20 cellular contexts compared by ENCODE assay signal in the genomic region with DNA sequence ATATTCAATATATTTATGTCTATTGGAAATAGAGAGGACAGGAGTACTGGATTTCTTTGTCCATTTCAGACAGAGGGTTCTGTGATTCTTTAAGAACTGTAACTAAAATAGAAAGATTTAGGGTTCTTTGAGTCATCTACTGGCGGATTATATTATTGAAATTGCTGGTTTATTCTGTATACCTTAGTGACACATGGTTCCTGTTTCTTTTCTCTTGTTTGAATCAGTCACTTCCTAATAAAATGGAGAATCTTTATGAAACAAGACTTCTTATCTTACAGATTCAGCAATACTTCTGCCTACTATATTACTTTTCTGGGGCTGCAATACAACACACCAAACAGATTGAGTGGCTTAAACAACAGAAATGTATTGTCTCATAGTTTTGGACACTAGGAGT. TPM values are rescaled to one million over a fixed set of nuclear protein-coding genes. Genes with fewer than 3 reads are reported as not detected.
DNase-seq lines count a peak whose midpoint lies in the region; ATAC-seq and TF ChIP-seq lines count a peak whose summit lies in the region.
"Had no signal": no experiment of that assay in that cellular context is flagged by ENCODE, and none has a peak within 500 bp of the region (broad histone marks: within the 10 kb centered on the region; RNA-seq: fewer than 3 reads in every experiment).

No MANE protein-coding gene starts in this region.

- H3K36me3 Mint-ChIP-seq in activated CD4-positive, alpha-beta T cell treated with anti-CD3 and anti-CD28 coated beads, Interleukin-2, amount 10 ng/mL, durations not matched to agents 7 days and 5 days (ENCODE audit: low read depth): peaks cover 26% of the 10 kb centered on the region
- no peaks in the 10 kb centered on the region for H3K36me3 Mint-ChIP-seq in T-cell
- H3K36me3 Mint-ChIP-seq in naive thymus-derived CD8-positive, alpha-beta T cell: peaks cover 0 to under 1% (median 0%) of the 10 kb centered on the region in 3 donors
- peaks cover 2% of the 10 kb centered on the region for H3K36me3 Mint-ChIP-seq in activated T-helper 2 cell treated with anti-CD3 and anti-CD28 coated beads, Interferon-gamma antibody, Interleukin-2, Interleukin-4, amounts not matched to agents 10 μg/mL and 5 μg/mL and 100 μg/mL, durations not matched to agents 14 hours and 24 hours and 36 hours (ENCODE audit: low read depth)

- POLR2A ChIA-PET in activated CD4-positive, alpha-beta T cell treated with anti-CD3 and anti-CD28 coated beads, Interleukin-2, amount 10 ng/mL, durations not matched to agents 7 days and 5 days (lab: Charles Lee): no interaction called here
- POLR2A ChIA-PET in T-cell (lab: Charles Lee): no interaction called here
- POLR2A ChIA-PET in naive thymus-derived CD8-positive, alpha-beta T cell (lab: Charles Lee): interaction anchor here (4.3 kb wide), 1 partner anchor 21 kb away, joined by 115 read pairs; a partner anchor contains a TSS

- CTCF ChIA-PET in activated CD4-positive, alpha-beta T cell treated with anti-CD3 and anti-CD28 coated beads, Interleukin-2, amount 10 ng/mL, durations not matched to agents 7 days and 5 days (lab: Charles Lee): no interaction called here
- CTCF ChIA-PET in T-cell (lab: Charles Lee): interaction anchor here in 1 of 2 donors (3.6 kb wide), 1 partner anchor 21 kb away, joined by 8 read pairs; a partner anchor contains a TSS

- peak overlapping the region; percentile 47 for H3K4me2 ChIP-seq in KMS-11

- intact Hi-C loops in lower lobe of right lung (cut with DNase I): no loop called here
- intact Hi-C loops in activated T-helper 2 cell treated with anti-CD3 and anti-CD28 coated beads, Interferon-gamma antibody, Interleukin-2, Interleukin-4, amounts not matched to agents 10 μg/mL and 5 μg/mL and 100 μg/mL, durations not matched to agents 14 hours and 24 hours and 36 hours (cut with micrococcal nuclease): loop anchor here (5.0 kb wide), 1 partner anchor 66 kb away; no protein-coding TSS in a partner anchor

- ATAC-seq in T-cell (replicated peaks in 1 of 4): peak in 2 of 4 experiments; percentile 5 to 6
- ATAC-seq in naive thymus-derived CD8-positive, alpha-beta T cell: no peak
- no peak for ATAC-seq in lower lobe of right lung
- ATAC-seq: HepG2 had no signal

- H3K27me3 Mint-ChIP-seq in activated CD4-positive, alpha-beta T cell treated with anti-CD3 and anti-CD28 coated beads, Interleukin-2, amount 10 ng/mL, durations not matched to agents 7 days and 5 days: peaks cover 11% of the 10 kb centered on the region
- no peaks in the 10 kb centered on the region for H3K27me3 Mint-ChIP-seq in T-cell
- no peaks in the 10 kb centered on the region for H3K27me3 Mint-ChIP-seq in naive thymus-derived CD8-positive, alpha-beta T cell
- H3K27me3 Mint-ChIP-seq in activated T-helper 2 cell treated with anti-CD3 and anti-CD28 coated beads, Interferon-gamma antibody, Interleukin-2, Interleukin-4, amounts not matched to agents 10 μg/mL and 5 μg/mL and 100 μg/mL, durations not matched to agents 14 hours and 24 hours and 36 hours (ENCODE audit: low read depth): peaks cover 26% of the 10 kb centered on the region

- H3K27me3 ChIP-seq in KMS-11 (ENCODE audit: insufficient read depth, low read depth) (no peaks in the 10 kb centered on the region), lower lobe of right lung (ENCODE audit: low read depth) (no peaks in the 10 kb centered on the region)
- H3K27me3 ChIP-seq: esophagus squamous epithelium, ovary, right lobe of liver, vagina had no signal

- DNase-seq in activated CD4-positive, alpha-beta T cell treated with anti-CD3 and anti-CD28 coated beads, Interleukin-2, amount 10 ng/mL, durations not matched to agents 7 days and 5 days: no peak
- no peak for DNase-seq in activated CD4-positive, alpha-beta T cell treated with anti-CD3 and anti-CD28 coated beads for 1 hour
- DNase-seq in T-cell (no peak), lower lobe of right lung (no peak), kidney tubule cell (ENCODE audit: low spot score) (no peak)
- DNase-seq in naive thymus-derived CD8-positive, alpha-beta T cell: no peak
- DNase-seq in activated T-helper 2 cell treated with anti-CD3 and anti-CD28 coated beads, Interferon-gamma antibody, Interleukin-2, Interleukin-4, amounts not matched to agents 10 μg/mL and 5 μg/mL and 100 μg/mL, durations not matched to agents 14 hours and 24 hours and 36 hours (ENCODE audit: low spot score): no peak
- DNase-seq: adrenal gland; Calu3; esophagus squamous epithelium; glutamatergic neuron; NCI-H1092; NCI-H69; ovary; right lobe of liver; stimulated activated CD4-positive, alpha-beta T cell treated with anti-CD3 and anti-CD28 coated beads, Interleukin-2, amount 100 ng/mL, for 24 hours; WERI-Rb-1 had no signal

- H3K36me3 ChIP-seq in KMS-11 (ENCODE audit: insufficient read depth) (no peaks in the 10 kb centered on the region), lower lobe of right lung (no peaks in the 10 kb centered on the region)
- H3K36me3 ChIP-seq: adrenal gland, esophagus squamous epithelium, ovary, right lobe of liver, vagina, WERI-Rb-1 had no signal

- H3K9me3 ChIP-seq in lower lobe of right lung: no peaks in the 10 kb centered on the region
- H3K9me3 ChIP-seq: adrenal gland, esophagus squamous epithelium, ovary, right lobe of liver, vagina had no signal

- H3K4me3 ChIP-seq in KMS-11 (IDR thresholded peaks at IDR 0.05; ENCODE audit: insufficient read depth, low read depth, low read length) (no peak overlapping the region), lower lobe of right lung (no peak overlapping the region)
- H3K4me3 ChIP-seq: adrenal gland, esophagus squamous epithelium, ovary, right lobe of liver, vagina had no signal

- H4K20me1 ChIP-seq in KMS-11 (ENCODE audit: insufficient read depth): no peaks in the 10 kb centered on the region

- H3K4me1 ChIP-seq in KMS-11 (ENCODE audit: low read depth, poor library complexity, severe bottlenecking) (peaks cover 26% of the 10 kb centered on the region), lower lobe of right lung (no peaks in the 10 kb centered on the region)
- H3K4me1 ChIP-seq: adrenal gland, esophagus squamous epithelium, right lobe of liver, vagina had no signal

- peaks cover 12% of the 10 kb centered on the region for H3K9me3 Mint-ChIP-seq in activated CD4-positive, alpha-beta T cell treated with anti-CD3 and anti-CD28 coated beads, Interleukin-2, amount 10 ng/mL, durations not matched to agents 7 days and 5 days
- no peaks in the 10 kb centered on the region for H3K9me3 Mint-ChIP-seq in T-cell
- peaks cover 0 to 4% (median 0%) of the 10 kb centered on the region in 9 donors for H3K9me3 Mint-ChIP-seq in naive thymus-derived CD8-positive, alpha-beta T cell
- H3K9me3 Mint-ChIP-seq in activated T-helper 2 cell treated with anti-CD3 and anti-CD28 coated beads, Interferon-gamma antibody, Interleukin-2, Interleukin-4, amounts not matched to agents 10 μg/mL and 5 μg/mL and 100 μg/mL, durations not matched to agents 14 hours and 24 hours and 36 hours: peaks cover under 1% of the 10 kb centered on the region

- H2AFZ ChIP-seq in KMS-11 (ENCODE audit: low read depth): no peak overlapping the region

- H3K9ac ChIP-seq in KMS-11: no peak overlapping the region

- TF ChIP-seq CTCF in KMS-11 (conservative IDR thresholded peaks at IDR 0.05; ENCODE audit: low read depth, low read length): no peak
- TF ChIP-seq CTCF in lower lobe of right lung (IDR thresholded peaks at IDR 0.05): no peak

- H3K4me3 Mint-ChIP-seq in activated CD4-positive, alpha-beta T cell treated with anti-CD3 and anti-CD28 coated beads, Interleukin-2, amount 10 ng/mL, durations not matched to agents 7 days and 5 days: no peak overlapping the region
- H3K4me3 Mint-ChIP-seq in T-cell: peak overlapping the region in 2 of 3 donors; percentile 61 to 71
- peak overlapping the region in 7 of 10 donors; percentile 57 to 87 (median 74) for H3K4me3 Mint-ChIP-seq in naive thymus-derived CD8-positive, alpha-beta T cell
- H3K4me3 Mint-ChIP-seq in activated T-helper 2 cell treated with anti-CD3 and anti-CD28 coated beads, Interferon-gamma antibody, Interleukin-2, Interleukin-4, amounts not matched to agents 10 μg/mL and 5 μg/mL and 100 μg/mL, durations not matched to agents 14 hours and 24 hours and 36 hours (ENCODE audit: low read depth): no peak overlapping the region

- H3K4me1 Mint-ChIP-seq in activated CD4-positive, alpha-beta T cell treated with anti-CD3 and anti-CD28 coated beads, Interleukin-2, amount 10 ng/mL, durations not matched to agents 7 days and 5 days: peaks cover 61% of the 10 kb centered on the region
- H3K4me1 Mint-ChIP-seq in T-cell: peaks cover 68 to 79% (median 71%) of the 10 kb centered on the region in 3 donors
- H3K4me1 Mint-ChIP-seq in naive thymus-derived CD8-positive, alpha-beta T cell: peaks cover 26 to 82% (median 78%) of the 10 kb centered on the region in 4 donors
- H3K4me1 Mint-ChIP-seq in activated T-helper 2 cell treated with anti-CD3 and anti-CD28 coated beads, Interferon-gamma antibody, Interleukin-2, Interleukin-4, amounts not matched to agents 10 μg/mL and 5 μg/mL and 100 μg/mL, durations not matched to agents 14 hours and 24 hours and 36 hours (ENCODE audit: low read depth): peaks cover 38% of the 10 kb centered on the region

- H3K79me2 ChIP-seq in KMS-11 (ENCODE audit: insufficient read depth, low read depth): no peaks in the 10 kb centered on the region

- peak overlapping the region; percentile 95 for H3K27ac Mint-ChIP-seq in activated CD4-positive, alpha-beta T cell treated with anti-CD3 and anti-CD28 coated beads, Interleukin-2, amount 10 ng/mL, durations not matched to agents 7 days and 5 days
- H3K27ac Mint-ChIP-seq in T-cell: peak overlapping the region; percentile 98
- H3K27ac Mint-ChIP-seq in naive thymus-derived CD8-positive, alpha-beta T cell: peak overlapping the region; percentile 92 to 99 (median 94)
- no peak overlapping the region for H3K27ac Mint-ChIP-seq in activated T-helper 2 cell treated with anti-CD3 and anti-CD28 coated beads, Interferon-gamma antibody, Interleukin-2, Interleukin-4, amounts not matched to agents 10 μg/mL and 5 μg/mL and 100 μg/mL, durations not matched to agents 14 hours and 24 hours and 36 hours

- H3K27ac ChIP-seq in KMS-11: no peak overlapping the region
- H3K27ac ChIP-seq in lower lobe of right lung: no peak overlapping the region
- H3K27ac ChIP-seq: adrenal gland, esophagus squamous epithelium, ovary, right lobe of liver, vagina, WERI-Rb-1 had no signal

RNA-seq across cellular contexts. Expression of a gene that starts 20.8 kb away (rescaled TPM):
- 10 to 100 TPM; 43.6 to 50.7 TPM for total RNA-seq in activated CD4-positive, alpha-beta T cell treated with anti-CD3 and anti-CD28 coated beads, Interleukin-2, amount 10 ng/mL, durations not matched to agents 7 days and 5 days
- total RNA-seq in T-cell (10 to 100 TPM; 59.6 to 75.0 (median 64.3) TPM), lower lobe of right lung (36.6 TPM)
- 10 to 100 TPM; 78.5 to 85.7 TPM for total RNA-seq in naive thymus-derived CD8-positive, alpha-beta T cell
- polyA plus RNA-seq in naive thymus-derived CD8-positive, alpha-beta T cell: 10 to 100 TPM; 50.0 to 61.3 (median 55.0) TPM
- 40.2 and 40.8 TPM in 2 replicates for total RNA-seq in activated T-helper 2 cell treated with anti-CD3 and anti-CD28 coated beads, Interferon-gamma antibody, Interleukin-2, Interleukin-4, amounts not matched to agents 10 μg/mL and 5 μg/mL and 100 μg/mL, durations not matched to agents 14 hours and 24 hours and 36 hours

Comparison
In these comparisons a context has a peak if more than half of its experiments do, and no peak if none do; other contexts are left out.
1. H3K4me3 Mint-ChIP-seq: peak in T-cell (2 of 3) and naive thymus-derived CD8-positive, alpha-beta T cell (7 of 10); none in activated CD4-positive, alpha-beta T cell treated with anti-CD3 and anti-CD28 coated beads, Interleukin-2, amount 10 ng/mL, durations not matched to agents 7 days and 5 days (single experiment) and activated T-helper 2 cell treated with anti-CD3 and anti-CD28 coated beads, Interferon-gamma antibody, Interleukin-2, Interleukin-4, amounts not matched to agents 10 μg/mL and 5 μg/mL and 100 μg/mL, durations not matched to agents 14 hours and 24 hours and 36 hours (single experiment).